20 cellular contexts compared by ENCODE assay signal in the genomic region with DNA sequence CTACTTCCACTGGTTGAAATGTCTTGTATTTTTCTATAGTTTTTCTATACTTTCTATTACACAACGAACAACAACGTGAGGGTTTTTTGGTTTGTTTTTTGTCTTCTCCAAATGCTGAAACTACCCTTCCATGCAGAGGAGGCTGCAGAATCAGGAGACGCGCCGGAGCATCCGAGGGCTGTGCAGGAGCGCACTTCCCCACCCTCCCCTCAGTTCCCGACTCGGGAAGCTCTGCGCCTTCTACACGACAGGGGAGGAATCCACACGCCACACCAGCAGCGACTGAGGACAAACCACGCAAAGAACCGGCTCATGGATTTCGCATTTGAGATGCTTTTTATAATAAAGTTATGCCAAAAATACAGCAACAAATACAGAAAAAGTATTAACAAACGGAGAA. TPM values are rescaled to one million over a fixed set of nuclear protein-coding genes. Genes with fewer than 3 reads are reported as not detected.
DNase-seq lines count a peak whose midpoint lies in the region; ATAC-seq and TF ChIP-seq lines count a peak whose summit lies in the region.
"Had no signal": no experiment of that assay in that cellular context is flagged by ENCODE, and none has a peak within 500 bp of the region (broad histone marks: within the 10 kb centered on the region; RNA-seq: fewer than 3 reads in every experiment).

No MANE protein-coding gene starts in this region.

- peaks cover 70% of the 10 kb centered on the region for H3K36me3 ChIP-seq in lower lobe of right lung
- H3K36me3 ChIP-seq: SJCRH30 had no signal

- peaks cover 24% of the 10 kb centered on the region for H3K4me1 ChIP-seq in lower lobe of right lung

- peaks cover 0 to 2% (median 0%) of the 10 kb centered on the region in 7 donors for H3K9me3 Mint-ChIP-seq in CD14-positive monocyte
- H3K9me3 Mint-ChIP-seq in activated B cell treated with CpG ODN at 0.5 μM for 24 hours, result no peaks in the 10 kb centered on the region
- H3K9me3 Mint-ChIP-seq in stimulated activated effector memory CD8-positive, alpha-beta T cell treated with anti-CD3 and anti-CD28 coated beads, Interleukin-12 subunit alpha, Interleukin-12 subunit beta, amount 100 ng/mL, for 72 hours, result no peaks in the 10 kb centered on the region
- H3K9me3 Mint-ChIP-seq in T-helper 2 cell treated with Interferon-gamma antibody and Interleukin-4, amounts not matched to agents 5 μg/mL and 100 μg/mL, for 36 hours, result no peaks in the 10 kb centered on the region

- H3K27me3 Mint-ChIP-seq in CD14-positive monocyte (ENCODE audit: low read depth in 3 of 3) (peaks cover 0 to 1% (median 0%) of the 10 kb centered on the region in 3 donors), activated B cell treated with CpG ODN at 0.5 μM for 24 hours (no peaks in the 10 kb centered on the region)
- no peaks in the 10 kb centered on the region for H3K27me3 Mint-ChIP-seq in T-helper 2 cell treated with Interferon-gamma antibody and Interleukin-4, amounts not matched to agents 5 μg/mL and 100 μg/mL, for 36 hours (ENCODE audit: low read depth)

- no peak for DNase-seq in CD14-positive monocyte (ENCODE audit: low spot score)
- DNase-seq in activated B cell treated with CpG ODN at 0.5 μM for 24 hours, result no peak
- peak; percentile 26 for DNase-seq in lower lobe of right lung
- DNase-seq in stimulated activated effector memory CD8-positive, alpha-beta T cell treated with anti-CD3 and anti-CD28 coated beads, Interleukin-12 subunit alpha, Interleukin-12 subunit beta, amount 100 ng/mL, for 72 hours (ENCODE audit: low spot score in 2 of 2), result no peak
- DNase-seq in NCI-H1092 (lab: John Stamatoyannopoulos, UW), result no peak
- DNase-seq in stimulated activated CD4-positive, alpha-beta T cell treated with anti-CD3 and anti-CD28 coated beads, Interleukin-4, amount 100 ng/mL, for 4 hours, result no peak
- no peak for DNase-seq in T-helper 2 cell treated with Interferon-gamma antibody and Interleukin-4, amounts not matched to agents 5 μg/mL and 100 μg/mL, for 36 hours (ENCODE audit: low spot score)
- no peak for DNase-seq in left lobe of liver (ENCODE audit: low spot score)
- DNase-seq: AML-193; DMS79 treated with DMSO at 0.1 percent for 48 hours; MV-4-11; NCI-H1417 treated with DMSO at 0.1 percent for 48 hours; NCI-H1930; NCI-H2171 treated with DMSO at 0.1 percent for 48 hours; NCI-H446 treated with DMSO at 0.1 percent for 48 hours; NK-92 treated with Interleukin-12 subunit alpha and Interleukin-12 subunit beta, amount 100 ng/mL, for 24 hours; SJCRH30 had no signal

- H3K27me3 ChIP-seq in lower lobe of right lung (ENCODE audit: low read depth), result no peaks in the 10 kb centered on the region
- H3K27me3 ChIP-seq: SJCRH30 had no signal

- CTCF ChIA-PET in activated B cell treated with CpG ODN at 0.5 μM for 24 hours (lab: Charles Lee), result no interaction called here

- intact Hi-C loops in CD14-positive monocyte (cut with micrococcal nuclease), result no loop called here
- intact Hi-C loops in activated B cell treated with CpG ODN at 0.5 μM for 24 hours (cut with micrococcal nuclease), result no loop called here
- intact Hi-C loops in lower lobe of right lung (cut with DNase I), result no loop called here

- no peak overlapping the region for H3K27ac ChIP-seq in lower lobe of right lung
- H3K27ac ChIP-seq: RWPE1, SJCRH30 had no signal

- peaks cover 57 to 71% of the 10 kb centered on the region in 2 donors for H3K36me3 Mint-ChIP-seq in CD14-positive monocyte
- H3K36me3 Mint-ChIP-seq in activated B cell treated with CpG ODN at 0.5 μM for 24 hours (ENCODE audit: low read depth), result peaks cover 61% of the 10 kb centered on the region
- H3K36me3 Mint-ChIP-seq in stimulated activated effector memory CD8-positive, alpha-beta T cell treated with anti-CD3 and anti-CD28 coated beads, Interleukin-12 subunit alpha, Interleukin-12 subunit beta, amount 100 ng/mL, for 72 hours, result peaks cover 77% of the 10 kb centered on the region
- peaks cover 48% of the 10 kb centered on the region for H3K36me3 Mint-ChIP-seq in T-helper 2 cell treated with Interferon-gamma antibody and Interleukin-4, amounts not matched to agents 5 μg/mL and 100 μg/mL, for 36 hours (ENCODE audit: low read depth)

- POLR2A ChIA-PET in activated B cell treated with CpG ODN at 0.5 μM for 24 hours (lab: Charles Lee), result interaction anchor here (2.8 to 7.3 kb wide), 3 partner anchors 28 to 37 kb away, joined by 22 to 80 read pairs (median 56); partner anchors contain the start of gene SLC15A4

- ATAC-seq in activated B cell treated with CpG ODN at 0.5 μM for 24 hours (ENCODE audit: low read depth) (no peak), lower lobe of right lung (no peak), left lobe of liver (no peak)
- no peak for ATAC-seq in stimulated activated effector memory CD8-positive, alpha-beta T cell treated with anti-CD3 and anti-CD28 coated beads, Interleukin-12 subunit alpha, Interleukin-12 subunit beta, amount 100 ng/mL, for 72 hours
- ATAC-seq: GM23338, K562 had no signal

- no peaks in the 10 kb centered on the region for H3K9me3 ChIP-seq in lower lobe of right lung
- H3K9me3 ChIP-seq: SJCRH30 had no signal

- H3K27ac Mint-ChIP-seq in CD14-positive monocyte (peak overlapping the region in 4 of 7 donors; percentile 8 to 89 (median 72)), activated B cell treated with CpG ODN at 0.5 μM for 24 hours (peak overlapping the region; percentile 65)
- H3K27ac Mint-ChIP-seq in stimulated activated effector memory CD8-positive, alpha-beta T cell treated with anti-CD3 and anti-CD28 coated beads, Interleukin-12 subunit alpha, Interleukin-12 subunit beta, amount 100 ng/mL, for 72 hours, result peak overlapping the region; percentile 84
- H3K27ac Mint-ChIP-seq in T-helper 2 cell treated with Interferon-gamma antibody and Interleukin-4, amounts not matched to agents 5 μg/mL and 100 μg/mL, for 36 hours, result no peak overlapping the region
- H3K27ac Mint-ChIP-seq: GM23338 had no signal

- H3K4me3 ChIP-seq in lower lobe of right lung, result no peak overlapping the region
- H3K4me3 ChIP-seq: GM23338, K562, SJCRH30 had no signal

- no peak for TF ChIP-seq CTCF in CD14-positive monocyte (IDR thresholded peaks at IDR 0.05)
- no peak for TF ChIP-seq CTCF in activated B cell treated with CpG ODN at 0.5 μM for 24 hours (IDR thresholded peaks at IDR 0.05)
- no peak for TF ChIP-seq CTCF in lower lobe of right lung (IDR thresholded peaks at IDR 0.05)

- peaks cover 88% of the 10 kb centered on the region for H3K4me1 Mint-ChIP-seq in CD14-positive monocyte
- peaks cover 99% of the 10 kb centered on the region for H3K4me1 Mint-ChIP-seq in activated B cell treated with CpG ODN at 0.5 μM for 24 hours
- peaks cover 67% of the 10 kb centered on the region for H3K4me1 Mint-ChIP-seq in stimulated activated effector memory CD8-positive, alpha-beta T cell treated with anti-CD3 and anti-CD28 coated beads, Interleukin-12 subunit alpha, Interleukin-12 subunit beta, amount 100 ng/mL, for 72 hours
- peaks cover 15% of the 10 kb centered on the region for H3K4me1 Mint-ChIP-seq in T-helper 2 cell treated with Interferon-gamma antibody and Interleukin-4, amounts not matched to agents 5 μg/mL and 100 μg/mL, for 36 hours (ENCODE audit: low read depth)

- H3K4me3 Mint-ChIP-seq in CD14-positive monocyte (no peak overlapping the region), activated B cell treated with CpG ODN at 0.5 μM for 24 hours (no peak overlapping the region)
- H3K4me3 Mint-ChIP-seq in stimulated activated effector memory CD8-positive, alpha-beta T cell treated with anti-CD3 and anti-CD28 coated beads, Interleukin-12 subunit alpha, Interleukin-12 subunit beta, amount 100 ng/mL, for 72 hours, result no peak overlapping the region
- H3K4me3 Mint-ChIP-seq in T-helper 2 cell treated with Interferon-gamma antibody and Interleukin-4, amounts not matched to agents 5 μg/mL and 100 μg/mL, for 36 hours, result no peak overlapping the region
- H3K4me3 Mint-ChIP-seq: GM23338 had no signal

RNA-seq across cellular contexts. Expression of gene SLC15A4, which starts 30.9 kb away (rescaled TPM):
- polyA plus RNA-seq in CD14-positive monocyte, result 10 to 100 TPM in 1 of 2 donors, 1 to 10 TPM in 1; 5.4 to 14.8 TPM
- total RNA-seq in activated B cell treated with CpG ODN at 0.5 μM for 24 hours, result 48.5 and 54.0 TPM in 2 replicates
- total RNA-seq in lower lobe of right lung, result 30.0 TPM
- 11.8 TPM for total RNA-seq in left lobe of liver
